Comparison of ENCODE assay signal across 13 cellular contexts in genomic region chr4:3294401-3295241, GRCh38. TPM values are rescaled to one million over a fixed set of nuclear protein-coding genes. Genes with fewer than 3 reads are reported as not detected.
A peak's percentile ranks its signal among the peaks of the same experiment; 100 is the strongest.
DNase-seq lines count a peak whose midpoint lies in the region; ATAC-seq and TF ChIP-seq lines count a peak whose summit lies in the region.
"Had no signal": no experiment of that assay in that cellular context is flagged by ENCODE, and none has a peak within 500 bp of the region (broad histone marks: within the 10 kb centered on the region; RNA-seq: fewer than 3 reads in every experiment).

No MANE protein-coding gene starts in this region.

- H3K4me3 ChIP-seq in A673 (ENCODE audit: low read depth, low read length, poor library complexity, severe bottlenecking) (peak overlapping the region; percentile 80), HFF-Myc (replicated peaks; ENCODE audit: low read depth, low read length) (peak overlapping the region; percentile 62), endodermal cell (ENCODE audit: low read length) (peak overlapping the region; percentile 89), neuronal stem cell (ENCODE audit: low read length in 2 of 2) (peak overlapping the region; percentile 87 to 96)

- no peak overlapping the region for H2AFZ ChIP-seq in neuronal stem cell (ENCODE audit: low read length)

- intact Hi-C loops in A673 (cut with micrococcal nuclease; ENCODE audit: unreplicated experiment), result no loop called here

- peak overlapping the region; percentile 85 for H4K91ac ChIP-seq in neuronal stem cell (ENCODE audit: low read depth, low read length, poor library complexity)

- no peak overlapping the region for H3K23ac ChIP-seq in neuronal stem cell (ENCODE audit: low read depth, low read length, poor library complexity)

- H2BK12ac ChIP-seq in neuronal stem cell (ENCODE audit: low read length), result peak overlapping the region; percentile 68

- H3K27me3 Mint-ChIP-seq in endodermal cell (ENCODE audit: insufficient read depth), result peaks cover 15% of the 10 kb centered on the region

- peak overlapping the region; percentile 30 for H3K27ac ChIP-seq in A673 (ENCODE audit: low read depth, low read length, poor library complexity, severe bottlenecking)
- H3K27ac ChIP-seq in endodermal cell (ENCODE audit: low read depth, low read length), result peak overlapping the region; percentile 16
- H3K27ac ChIP-seq in neuronal stem cell (replicated peaks; ENCODE audit: low read length), result no peak overlapping the region

- H3K18ac ChIP-seq in neuronal stem cell (ENCODE audit: low read length), result peak overlapping the region; percentile 99

- no peak overlapping the region for H3K9ac ChIP-seq in endodermal cell (ENCODE audit: extremely low read depth, low read length, poor library complexity, severe bottlenecking)
- H3K9ac ChIP-seq in neuronal stem cell (ENCODE audit: low read depth, low read length, poor library complexity), result peak overlapping the region; percentile 94

- peak overlapping the region; percentile 95 for H3K14ac ChIP-seq in neuronal stem cell (ENCODE audit: low read length)

- peak overlapping the region; percentile 89 for H4K8ac ChIP-seq in neuronal stem cell (ENCODE audit: low read depth, low read length)

- H2BK5ac ChIP-seq in neuronal stem cell (ENCODE audit: low read length), result peak overlapping the region; percentile 14

- TF ChIP-seq CTCF in A673 (conservative IDR thresholded peaks at IDR 0.05; ENCODE audit: low read depth, low read length) (no peak), HFF-Myc (IDR thresholded peaks at IDR 0.05; ENCODE audit: low read depth, low read length, missing control alignments) (no peak), endodermal cell (conservative IDR thresholded peaks at IDR 0.05) (no peak)

- peak overlapping the region; percentile 100 for H2AK5ac ChIP-seq in neuronal stem cell (ENCODE audit: low read depth, low read length)

- POLR2A ChIA-PET in A673 (lab: Charles Lee; ENCODE audit: low non-redundant PET), result no interaction called here

- peaks cover 19% of the 10 kb centered on the region for H3K79me1 ChIP-seq in neuronal stem cell (ENCODE audit: low read depth, low read length)

- H3K4me1 ChIP-seq in A673 (ENCODE audit: insufficient read depth, low read length, poor library complexity, severe bottlenecking) (peaks cover 23% of the 10 kb centered on the region), endodermal cell (ENCODE audit: control insufficient read depth, insufficient read depth, low read length) (peaks cover 8% of the 10 kb centered on the region), neuronal stem cell (ENCODE audit: control insufficient read depth in 2 of 2, insufficient read depth in 1 of 2, low read depth in 1 of 2, low read length in 2 of 2) (peaks cover 26 to 31% of the 10 kb centered on the region in 2 donors)

- DNase-seq in A673 (ENCODE audit: low spot score) (no peak), HFF-Myc (ENCODE audit: extremely low read depth, low read depth) (no peak), endodermal cell (no peak), neuronal stem cell (ENCODE audit: low spot score) (no peak), NCI-H1048 (lab: John Stamatoyannopoulos, UW) (no peak), NCI-H524 treated with DMSO at 0.1 percent for 48 hours (lab: John Stamatoyannopoulos, UW) (no peak), occipital lobe (lab: John Stamatoyannopoulos, UW) (no peak)
- DNase-seq: activated CD4-positive, CD25-positive, alpha-beta regulatory T cell treated with anti-CD3 and anti-CD28 coated beads, Interleukin-2, amount 50 U/mL, for 72 hours; NCI-H1436 treated with DMSO at 0.1 percent for 48 hours had no signal

- peak overlapping the region; percentile 98 for H2BK120ac ChIP-seq in neuronal stem cell (ENCODE audit: low read depth, low read length)

- H3K27ac Mint-ChIP-seq in endodermal cell, result peak overlapping the region; percentile 58
- H3K27ac Mint-ChIP-seq: stimulated activated naive CD8-positive, alpha-beta T cell treated with anti-CD3 and anti-CD28 coated beads, Interleukin-15, Interleukin-2, amounts not matched to agents 100 ng/mL and 50 ng/mL, for 24 hours had no signal

- BruUV-seq in A673 (replicated peaks; lab: Mats Ljungman, UMichigan), result no TSS peak

- H3K9me3 Mint-ChIP-seq in endodermal cell, result no peaks in the 10 kb centered on the region
- H3K9me3 Mint-ChIP-seq: stimulated activated naive CD8-positive, alpha-beta T cell treated with anti-CD3 and anti-CD28 coated beads, Interleukin-15, Interleukin-2, amounts not matched to agents 100 ng/mL and 50 ng/mL, for 24 hours had no signal

- 92 to 100% methylated on average over 11 to 19 of the region's 19 CpGs for WGBS in endodermal cell (ENCODE audit: insufficient coverage in 1 of 2, insufficient read length in 1 of 2), 2 experiments
- WGBS in neuronal stem cell (ENCODE audit: extremely low coverage in 2 of 2, insufficient read length in 2 of 2, insufficient replicate concordance in 1 of 2), 2 donors, result no CpG with 5 or more reads among the region's 19 CpGs

- H3K36me3 ChIP-seq in A673 (ENCODE audit: insufficient read depth, low read length, poor library complexity, severe bottlenecking) (peaks cover 4% of the 10 kb centered on the region), endodermal cell (ENCODE audit: control insufficient read depth, insufficient read depth, low read length) (no peaks in the 10 kb centered on the region), neuronal stem cell (replicated peaks in 1 of 2; ENCODE audit: control insufficient read depth in 2 of 2, insufficient read depth in 2 of 2, low read length in 2 of 2) (peaks cover 0 to 3% of the 10 kb centered on the region in 2 donors)
- H3K36me3 ChIP-seq: adrenal gland had no signal

- H3K36me3 Mint-ChIP-seq in endodermal cell (ENCODE audit: low read depth), result peaks cover 7% of the 10 kb centered on the region

- peak overlapping the region; percentile 56 for H2BK15ac ChIP-seq in neuronal stem cell (ENCODE audit: low read length)

- peaks cover 3% of the 10 kb centered on the region for H3K9me3 ChIP-seq in A673 (ENCODE audit: low read depth, low read length, poor library complexity, severe bottlenecking)
- no peaks in the 10 kb centered on the region for H3K9me3 ChIP-seq in endodermal cell (ENCODE audit: control insufficient read depth, low read length)
- peaks cover 0 to 27% of the 10 kb centered on the region in 2 donors for H3K9me3 ChIP-seq in neuronal stem cell (replicated peaks in 1 of 2; ENCODE audit: control insufficient read depth in 2 of 2, insufficient read depth in 1 of 2, low read depth in 1 of 2, low read length in 2 of 2)
- H3K9me3 ChIP-seq: adrenal gland had no signal

- peak overlapping the region; percentile 88 for H3K4me2 ChIP-seq in neuronal stem cell (ENCODE audit: insufficient read depth, low read length, poor library complexity, severe bottlenecking)

- peak overlapping the region; percentile 66 for H3K4ac ChIP-seq in neuronal stem cell (ENCODE audit: low read length)

- ATAC-seq in HG02981 (IDR thresholded peaks at IDR 0.05; ENCODE audit: unreplicated experiment), result no peak

- peak overlapping the region; percentile 77 for H3K4me3 Mint-ChIP-seq in endodermal cell

- CTCF ChIA-PET in A673 (lab: Charles Lee), result no interaction called here

- H3K27me3 ChIP-seq in A673 (replicated peaks; ENCODE audit: insufficient read depth, low read depth, low read length, poor library complexity), result no peaks in the 10 kb centered on the region
- H3K27me3 ChIP-seq in endodermal cell (ENCODE audit: control insufficient read depth, insufficient read depth, low read length, poor library complexity, severe bottlenecking), result peaks cover 12% of the 10 kb centered on the region
- peaks cover 0 to 5% (median 0%) of the 10 kb centered on the region in 3 experiments for H3K27me3 ChIP-seq in neuronal stem cell (ENCODE audit: control insufficient read depth in 3 of 3, insufficient read depth in 3 of 3, low read depth in 1 of 3, low read length in 3 of 3)
- H3K27me3 ChIP-seq: adrenal gland had no signal

- H3K4me1 Mint-ChIP-seq in endodermal cell, result peaks cover 38% of the 10 kb centered on the region

RNA-seq across cellular contexts. Expression of gene RGS12, which starts 1.8 kb away (rescaled TPM):
- total RNA-seq in A673 (2021) (53.9 and 56.7 TPM in 2 replicates), endodermal cell (10 to 100 TPM; 45.2 to 48.6 TPM), occipital lobe (68.8 TPM)
- 47.0 TPM for polyA plus RNA-seq in endodermal cell (2013, experiment 1 of 2)
- polyA plus RNA-seq in endodermal cell (2013, experiment 2 of 2), result 44.0 TPM
- 26.5 TPM for polyA plus RNA-seq in neuronal stem cell (2013, experiment 1 of 2)
- 27.6 TPM for polyA plus RNA-seq in neuronal stem cell (2013, experiment 2 of 2)

RNA-seq across cellular contexts. Expression of gene MSANTD1, which starts 45.7 kb away (rescaled TPM):
- total RNA-seq in A673 (2021) (2.3 and 2.6 TPM in 2 replicates), endodermal cell (1 to 10 TPM in 1 of 2 donors, under 1 TPM in 1; 1.00 to 2.5 TPM), occipital lobe (5.9 TPM)
- polyA plus RNA-seq in endodermal cell (2013, experiment 1 of 2), result 0.32 TPM
- 0.41 TPM for polyA plus RNA-seq in endodermal cell (2013, experiment 2 of 2)
- 0.13 TPM for polyA plus RNA-seq in neuronal stem cell (2013, experiment 1 of 2)
- polyA plus RNA-seq in neuronal stem cell (2013, experiment 2 of 2), result 0.12 TPM
- total RNA-seq: epithelial cell of proximal tubule had no signal
